ENCODE assay signal across 7 cellular contexts in the genomic region with DNA sequence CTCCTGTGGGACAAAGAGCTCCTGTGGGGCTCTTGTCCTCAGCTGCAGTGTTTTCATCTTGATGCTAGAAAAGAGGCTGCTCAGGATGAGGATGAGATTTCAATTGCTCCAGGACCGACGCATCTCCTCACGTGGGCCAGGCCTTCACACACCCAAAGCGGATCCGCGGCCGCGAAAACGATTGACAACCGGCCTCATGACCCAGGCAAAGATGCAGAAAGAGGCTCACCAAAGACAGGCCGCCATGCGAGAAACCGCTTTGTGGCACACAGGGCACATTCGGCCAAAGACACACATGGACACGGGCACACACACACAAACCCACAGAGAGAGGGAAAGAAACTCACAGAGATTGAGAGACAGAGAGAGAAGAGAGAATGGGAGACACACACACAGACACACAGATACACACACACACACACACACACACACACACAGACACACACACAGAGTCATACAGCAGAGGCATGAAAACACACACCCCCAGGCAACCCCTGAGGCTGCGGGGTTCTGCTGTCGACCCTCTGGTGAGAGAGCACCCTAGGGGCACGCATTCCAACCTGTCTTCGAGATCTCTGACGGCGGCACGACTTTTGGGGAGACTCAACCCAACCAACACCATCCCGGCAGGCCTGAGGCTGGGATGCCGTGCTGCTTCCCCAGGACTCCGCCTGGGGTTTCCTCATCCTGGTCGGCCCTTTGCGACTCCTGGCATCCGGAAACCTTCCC.
DNase-seq lines count a peak whose midpoint lies in the region; ATAC-seq and TF ChIP-seq lines count a peak whose summit lies in the region.

No MANE protein-coding gene starts in this region.

- peak overlapping the region; percentile 58 for H3K4me3 Mint-ChIP-seq in activated T-helper 17 cell treated with anti-CD3 and anti-CD28 coated beads, Interleukin-2, amount 50 U/mL, for 72 hours
- peak overlapping the region; percentile 55 for H3K4me3 Mint-ChIP-seq in stimulated activated memory B cell treated with anti-CD40 and anti-IgM and Interleukin-4, amounts not matched to agents 10 μg/mL and 1 μg/mL and 100 μg/mL, for 72 hours

- H3K36me3 ChIP-seq in iPS-18a (ENCODE audit: control insufficient read depth, low read depth, low read length), result no peaks in the 10 kb centered on the region

- no peak overlapping the region for H3K27ac ChIP-seq in iPS-18a (ENCODE audit: low read length)

- H3K27ac Mint-ChIP-seq in activated T-helper 17 cell treated with anti-CD3 and anti-CD28 coated beads, Interleukin-2, amount 50 U/mL, for 72 hours, result no peak overlapping the region
- H3K27ac Mint-ChIP-seq in stimulated activated memory B cell treated with anti-CD40 and anti-IgM and Interleukin-4, amounts not matched to agents 10 μg/mL and 1 μg/mL and 100 μg/mL, for 72 hours, result no peak overlapping the region

- H3K4me1 Mint-ChIP-seq in activated T-helper 17 cell treated with anti-CD3 and anti-CD28 coated beads, Interleukin-2, amount 50 U/mL, for 72 hours, result peaks cover 21% of the 10 kb centered on the region
- H3K4me1 Mint-ChIP-seq in stimulated activated memory B cell treated with anti-CD40 and anti-IgM and Interleukin-4, amounts not matched to agents 10 μg/mL and 1 μg/mL and 100 μg/mL, for 72 hours, result peaks cover 63% of the 10 kb centered on the region

- peaks cover 10% of the 10 kb centered on the region for H3K4me1 ChIP-seq in iPS-18a (ENCODE audit: control insufficient read depth, low read depth, low read length)

- ATAC-seq in activated T-helper 17 cell treated with anti-CD3 and anti-CD28 coated beads, Interleukin-2, amount 50 U/mL, for 72 hours (replicated peaks), result no peak
- no peak for ATAC-seq in stimulated activated memory B cell treated with anti-CD40 and anti-IgM and Interleukin-4, amounts not matched to agents 10 μg/mL and 1 μg/mL and 100 μg/mL, for 72 hours

- H3K9me3 ChIP-seq in iPS-18a (ENCODE audit: control insufficient read depth, low read depth, low read length), result no peaks in the 10 kb centered on the region

- H3K27me3 ChIP-seq in iPS-18a (ENCODE audit: control insufficient read depth, insufficient read depth, low read length), result peaks cover 99% of the 10 kb centered on the region

- DNase-seq in HFF-Myc (ENCODE audit: extremely low read depth, low read depth) (no peak), GOT3 (lab: John Stamatoyannopoulos, UW) (no peak), H4 (ENCODE audit: low spot score) (no peak), DMS 273 treated with DMSO at 0.1 percent for 48 hours (lab: John Stamatoyannopoulos, UW) (no peak)

- H3K9me3 Mint-ChIP-seq in activated T-helper 17 cell treated with anti-CD3 and anti-CD28 coated beads, Interleukin-2, amount 50 U/mL, for 72 hours, result no peaks in the 10 kb centered on the region
- H3K9me3 Mint-ChIP-seq in stimulated activated memory B cell treated with anti-CD40 and anti-IgM and Interleukin-4, amounts not matched to agents 10 μg/mL and 1 μg/mL and 100 μg/mL, for 72 hours, result peaks cover 3% of the 10 kb centered on the region

- H3K9ac ChIP-seq in iPS-18a (ENCODE audit: low read length), result no peak overlapping the region

- H3K4me3 ChIP-seq in HFF-Myc (replicated peaks; ENCODE audit: low read depth, low read length), result peak overlapping the region; percentile 17
- peak overlapping the region; percentile 43 for H3K4me3 ChIP-seq in iPS-18a (ENCODE audit: low read length)

- TF ChIP-seq CTCF in HFF-Myc (IDR thresholded peaks at IDR 0.05; ENCODE audit: low read depth, low read length, missing control alignments), result no peak

- H3K27me3 Mint-ChIP-seq in activated T-helper 17 cell treated with anti-CD3 and anti-CD28 coated beads, Interleukin-2, amount 50 U/mL, for 72 hours, result peaks cover 46% of the 10 kb centered on the region
- H3K27me3 Mint-ChIP-seq in stimulated activated memory B cell treated with anti-CD40 and anti-IgM and Interleukin-4, amounts not matched to agents 10 μg/mL and 1 μg/mL and 100 μg/mL, for 72 hours, result peaks cover 77% of the 10 kb centered on the region

- no peaks in the 10 kb centered on the region for H3K36me3 Mint-ChIP-seq in activated T-helper 17 cell treated with anti-CD3 and anti-CD28 coated beads, Interleukin-2, amount 50 U/mL, for 72 hours (ENCODE audit: low read depth)
- H3K36me3 Mint-ChIP-seq in stimulated activated memory B cell treated with anti-CD40 and anti-IgM and Interleukin-4, amounts not matched to agents 10 μg/mL and 1 μg/mL and 100 μg/mL, for 72 hours, result no peaks in the 10 kb centered on the region
